8 cellular contexts compared by ENCODE assay signal in the genomic region with DNA sequence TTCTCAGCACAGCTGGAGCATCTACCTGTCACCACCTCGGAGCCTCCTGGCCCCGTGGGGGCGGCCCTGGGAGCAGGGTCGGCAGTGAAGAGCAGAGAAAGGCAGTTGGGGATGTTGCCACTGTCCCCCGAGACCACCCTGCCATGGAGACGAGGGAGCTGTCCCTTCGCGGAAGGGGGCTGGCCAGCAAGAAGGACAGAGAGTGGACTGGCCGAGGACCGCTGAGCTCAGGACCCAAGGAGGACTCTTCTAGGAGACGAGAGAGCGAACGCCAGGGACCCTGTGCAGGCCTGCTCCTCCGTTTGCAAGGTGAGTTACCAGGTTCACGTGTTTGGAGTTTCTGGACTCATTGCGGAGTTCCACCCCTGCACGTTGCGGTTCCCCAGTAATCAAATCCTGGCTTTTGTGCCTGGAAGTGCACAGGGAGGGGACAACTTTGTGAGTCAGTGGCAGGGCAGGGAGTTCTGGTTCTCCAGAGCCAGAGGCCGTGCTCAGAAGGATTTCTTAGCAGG. TPM values are rescaled to one million over a fixed set of nuclear protein-coding genes. Genes with fewer than 3 reads are reported as not detected.
DNase-seq lines count a peak whose midpoint lies in the region; ATAC-seq and TF ChIP-seq lines count a peak whose summit lies in the region.

No MANE protein-coding gene starts in this region.

- H4K8ac ChIP-seq in neuronal stem cell (ENCODE audit: low read depth, low read length): no peak overlapping the region

- H4K91ac ChIP-seq in neuronal stem cell (ENCODE audit: low read depth, low read length, poor library complexity): peak overlapping the region; percentile 19

- H3K23ac ChIP-seq in neuronal stem cell (ENCODE audit: low read depth, low read length, poor library complexity): peak overlapping the region; percentile 92

- H3K36me3 Mint-ChIP-seq in MCF 10A (ENCODE audit: insufficient read depth, unreplicated experiment): peaks cover 14% of the 10 kb centered on the region

- H3K27ac ChIP-seq in breast epithelium: peak overlapping the region; percentile 83 to 97
- no peak overlapping the region for H3K27ac ChIP-seq in neuronal stem cell (replicated peaks; ENCODE audit: low read length)
- H3K27ac ChIP-seq in vagina: peak overlapping the region; percentile 94

- H3K4ac ChIP-seq in neuronal stem cell (ENCODE audit: low read length): peak overlapping the region; percentile 91

- H3K18ac ChIP-seq in neuronal stem cell (ENCODE audit: low read length): peak overlapping the region; percentile 91

- H3K4me1 ChIP-seq in breast epithelium: peaks cover 11 to 12% of the 10 kb centered on the region in 2 donors
- peaks cover 11 to 23% of the 10 kb centered on the region in 2 donors for H3K4me1 ChIP-seq in neuronal stem cell (ENCODE audit: control insufficient read depth in 2 of 2, insufficient read depth in 1 of 2, low read depth in 1 of 2, low read length in 2 of 2)
- peaks cover 49% of the 10 kb centered on the region for H3K4me1 ChIP-seq in vagina

- peaks cover 9% of the 10 kb centered on the region for H3K4me1 Mint-ChIP-seq in MCF 10A (ENCODE audit: insufficient read depth, unreplicated experiment)

- ATAC-seq in HG02870 (IDR thresholded peaks at IDR 0.05; ENCODE audit: unreplicated experiment) (no peak), HG03159 (IDR thresholded peaks at IDR 0.05; ENCODE audit: unreplicated experiment) (no peak)

- H2BK15ac ChIP-seq in neuronal stem cell (ENCODE audit: low read length): peak overlapping the region; percentile 90

- H3K4me3 Mint-ChIP-seq in MCF 10A (ENCODE audit: unreplicated experiment): no peak overlapping the region

- DNase-seq in breast epithelium (ENCODE audit: low spot score in 2 of 2) (peak in 1 of 2 donors; percentile 15), MCF 10A (ENCODE audit: unreplicated experiment) (no peak), fibroblast of peridontal ligament (ENCODE audit: extremely low read depth) (peak; percentile 36), neuronal stem cell (ENCODE audit: low spot score) (no peak), vagina (ENCODE audit: extremely low spot score in 2 of 2) (no peak), lower leg skin (ENCODE audit: low spot score in 2 of 2) (no peak)

- TF ChIP-seq CTCF in breast epithelium (IDR thresholded peaks at IDR 0.05) (no peak), MCF 10A (IDR thresholded peaks at IDR 0.05; ENCODE audit: unreplicated experiment) (no peak), vagina (IDR thresholded peaks at IDR 0.05) (no peak), lower leg skin (IDR thresholded peaks at IDR 0.05) (no peak)

- CTCF ChIA-PET in MCF 10A (lab: Yijun Ruan, JAX): interaction anchor here (0.8 to 3.0 kb wide), 10 partner anchors 8 to 152 kb away, joined by 3 to 26 read pairs (median 4); no protein-coding TSS in a partner anchor

- POLR2A ChIA-PET in MCF 10A (lab: Yijun Ruan, JAX): interaction anchor here (0.9 to 1.4 kb wide), 2 partner anchors 151 to 156 kb away, joined by 3 read pairs; no protein-coding TSS in a partner anchor

- peak overlapping the region; percentile 24 for H2BK120ac ChIP-seq in neuronal stem cell (ENCODE audit: low read depth, low read length)

- H3K9me3 ChIP-seq in breast epithelium (no peaks in the 10 kb centered on the region), neuronal stem cell (replicated peaks in 1 of 2; ENCODE audit: control insufficient read depth in 2 of 2, insufficient read depth in 1 of 2, low read depth in 1 of 2, low read length in 2 of 2) (peaks cover 0 to 5% of the 10 kb centered on the region in 2 donors), vagina (no peaks in the 10 kb centered on the region)

- no peaks in the 10 kb centered on the region for H3K36me3 ChIP-seq in breast epithelium
- H3K36me3 ChIP-seq in neuronal stem cell (replicated peaks in 1 of 2; ENCODE audit: control insufficient read depth in 2 of 2, insufficient read depth in 2 of 2, low read length in 2 of 2): peaks cover 2 to 7% of the 10 kb centered on the region in 2 donors
- H3K36me3 ChIP-seq in vagina: no peaks in the 10 kb centered on the region

- H3K14ac ChIP-seq in neuronal stem cell (ENCODE audit: low read length): peak overlapping the region; percentile 41

- H2AFZ ChIP-seq in neuronal stem cell (ENCODE audit: low read length): no peak overlapping the region

- no peak overlapping the region for H3K4me3 ChIP-seq in breast epithelium
- no peak overlapping the region for H3K4me3 ChIP-seq in neuronal stem cell (ENCODE audit: low read length in 2 of 2)
- H3K4me3 ChIP-seq in vagina: no peak overlapping the region
- H3K4me3 ChIP-seq in lower leg skin (ENCODE audit: low read depth, poor library complexity, severe bottlenecking): no peak overlapping the region

- no CpG with 5 or more reads among the region's 19 CpGs for WGBS in neuronal stem cell (ENCODE audit: extremely low coverage in 2 of 2, insufficient read length in 2 of 2, insufficient replicate concordance in 1 of 2), 2 donors
- WGBS in lower leg skin, 2 donors: 67 to 82% methylated on average over 19 of the region's 19 CpGs

- peaks cover 5% of the 10 kb centered on the region for H3K79me1 ChIP-seq in neuronal stem cell (ENCODE audit: low read depth, low read length)

- H3K27me3 Mint-ChIP-seq in MCF 10A (ENCODE audit: insufficient read depth, unreplicated experiment): no peaks in the 10 kb centered on the region

- no peak for TF ChIP-seq POLR2A in breast epithelium (IDR thresholded peaks at IDR 0.05)
- no peak for TF ChIP-seq POLR2A in vagina (IDR thresholded peaks at IDR 0.05)
- no peak for TF ChIP-seq POLR2A in lower leg skin (IDR thresholded peaks at IDR 0.05)

- H3K9ac ChIP-seq in neuronal stem cell (ENCODE audit: low read depth, low read length, poor library complexity): no peak overlapping the region

- H3K4me2 ChIP-seq in neuronal stem cell (ENCODE audit: insufficient read depth, low read length, poor library complexity, severe bottlenecking): no peak overlapping the region

- BruUV-seq in MCF 10A (replicated peaks; lab: Mats Ljungman, UMichigan): no TSS peak

- intact Hi-C loops in breast epithelium (cut with DNase I; ENCODE audit: low total_unique reads): loop anchor here (2.0 kb wide), 1 partner anchor 146 kb away; no protein-coding TSS in a partner anchor
- intact Hi-C loops in MCF 10A (cut with micrococcal nuclease): loop anchor here (2.0 kb wide), 1 partner anchor 528 kb away; no protein-coding TSS in a partner anchor
- intact Hi-C loops in vagina (cut with DNase I): loop anchor here (2.0 kb wide), 1 partner anchor 146 kb away; no protein-coding TSS in a partner anchor
- intact Hi-C loops in lower leg skin (cut with DNase I; ENCODE audit: low total_unique reads): no loop called here

- H3K27me3 ChIP-seq in breast epithelium (no peaks in the 10 kb centered on the region), neuronal stem cell (ENCODE audit: control insufficient read depth in 3 of 3, insufficient read depth in 3 of 3, low read depth in 1 of 3, low read length in 3 of 3) (no peaks in the 10 kb centered on the region), vagina (no peaks in the 10 kb centered on the region)

- no peak overlapping the region for H2BK12ac ChIP-seq in neuronal stem cell (ENCODE audit: low read length)

- H2BK5ac ChIP-seq in neuronal stem cell (ENCODE audit: low read length): no peak overlapping the region

- peak overlapping the region; percentile 90 for H2AK5ac ChIP-seq in neuronal stem cell (ENCODE audit: low read depth, low read length)

- no peak overlapping the region for H3K27ac Mint-ChIP-seq in MCF 10A (ENCODE audit: low read depth, unreplicated experiment)

- no peaks in the 10 kb centered on the region for H3K9me3 Mint-ChIP-seq in MCF 10A (ENCODE audit: unreplicated experiment)

RNA-seq across cellular contexts. Expression of a gene that starts 5.6 kb away (rescaled TPM):
- total RNA-seq in breast epithelium: 10 to 100 TPM; 20.0 to 22.9 (median 22.1) TPM
- total RNA-seq in MCF 10A (2022): 25.2 and 31.3 TPM in 2 replicates
- polyA plus RNA-seq in neuronal stem cell (2013, experiment 1 of 2): 33.3 TPM
- polyA plus RNA-seq in neuronal stem cell (2013, experiment 2 of 2): 32.4 TPM
- total RNA-seq in vagina: 38.3 TPM
- 10 to 100 TPM; 15.0 to 22.1 (median 18.9) TPM for total RNA-seq in lower leg skin
